ENCODE assay signal across 14 cellular contexts in the genomic region with DNA sequence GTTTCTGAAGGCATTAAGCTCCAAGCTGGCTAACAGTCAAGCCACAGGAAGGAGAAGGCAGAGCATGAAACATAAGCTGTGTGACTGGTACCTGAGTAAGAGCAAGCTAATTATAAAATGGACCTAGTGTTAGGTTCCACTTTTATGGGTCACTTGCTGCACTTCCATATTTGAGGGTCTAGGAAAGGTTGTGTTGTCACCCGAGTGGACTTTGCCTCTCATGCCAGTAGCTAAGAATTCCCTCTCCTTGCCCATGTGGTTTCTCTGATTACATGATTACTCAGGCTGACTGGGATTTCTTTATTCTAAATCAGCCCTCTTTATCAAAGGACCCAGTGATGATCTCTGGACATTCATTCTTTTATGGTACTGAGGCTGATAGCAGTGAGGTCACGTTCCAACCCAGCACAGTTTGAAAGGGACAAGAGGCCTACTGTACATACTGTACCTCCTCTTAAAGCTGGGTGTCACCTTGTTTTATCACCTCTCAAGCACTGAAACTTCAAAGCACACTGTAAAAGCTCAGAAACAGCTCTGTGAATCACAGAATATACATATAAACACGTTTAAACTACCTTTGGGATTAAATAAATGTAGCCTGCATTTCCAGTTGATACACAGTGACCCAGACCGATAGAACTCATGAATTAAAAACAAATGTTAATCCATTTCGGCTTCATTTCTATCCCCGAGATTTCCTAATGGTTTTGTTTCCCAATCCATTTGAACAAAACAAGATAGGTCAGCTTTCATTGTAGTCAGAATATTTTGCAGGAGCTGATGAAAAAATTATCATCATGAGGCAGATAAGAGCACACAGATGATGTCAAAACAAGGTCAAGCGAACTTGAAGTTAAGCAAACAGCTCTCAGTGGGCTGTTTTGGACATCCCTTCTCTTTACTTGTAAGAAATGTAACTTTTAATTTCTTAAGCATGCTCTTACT.
DNase-seq lines count a peak whose midpoint lies in the region; ATAC-seq, FAIRE-seq and TF ChIP-seq lines count a peak whose summit lies in the region.
"Had no signal": no experiment of that assay in that cellular context is flagged by ENCODE, and none has a peak within 500 bp of the region (broad histone marks: within the 10 kb centered on the region; RNA-seq: fewer than 3 reads in every experiment).

No MANE protein-coding gene starts in this region.

- no peaks in the 10 kb centered on the region for H4K20me1 ChIP-seq in OCI-LY7 (ENCODE audit: insufficient read depth, low read length)

- no peak for TF ChIP-seq POLR2A in H54 (IDR thresholded peaks at IDR 0.05; ENCODE audit: low read depth, low read length)

- no peaks in the 10 kb centered on the region for H3K9me3 ChIP-seq in OCI-LY7 (ENCODE audit: low read length)
- H3K9me3 ChIP-seq: left lung, prostate gland had no signal

- no peaks in the 10 kb centered on the region for H3K36me3 ChIP-seq in OCI-LY7 (ENCODE audit: insufficient read depth, low read length)
- H3K36me3 ChIP-seq: left lung, prostate gland had no signal

- H3K79me2 ChIP-seq in OCI-LY7 (ENCODE audit: insufficient read depth, low read depth, low read length): no peaks in the 10 kb centered on the region

- no peak overlapping the region for H3K4me3 Mint-ChIP-seq in activated T-helper 17 cell treated with anti-CD3 and anti-CD28 coated beads, Interleukin-2, amount 50 U/mL, for 72 hours
- H3K4me3 Mint-ChIP-seq: H9 had no signal

- CTCF ChIA-PET in OCI-LY7 (lab: Charles Lee; ENCODE audit: unreplicated experiment): interaction anchor here (1.0 kb wide), 1 partner anchor 16 kb away, joined by 4 read pairs; no protein-coding TSS in a partner anchor

- ATAC-seq in SK-N-SH treated with all-trans-retinoic acid at 6 μM for 48 hours (peak; percentile 80), GM18868 (IDR thresholded peaks at IDR 0.05; ENCODE audit: unreplicated experiment) (no peak), GM18520 (IDR thresholded peaks at IDR 0.05; ENCODE audit: unreplicated experiment) (no peak)
- no peak for ATAC-seq in activated T-helper 17 cell treated with anti-CD3 and anti-CD28 coated beads, Interleukin-2, amount 50 U/mL, for 72 hours (replicated peaks)
- ATAC-seq: left lung had no signal

- H3K4me2 ChIP-seq in OCI-LY7 (ENCODE audit: low read length): no peak overlapping the region

- POLR2A ChIA-PET in OCI-LY7 (lab: Charles Lee): interaction anchor here (0.7 to 2.3 kb wide), 8 partner anchors 9 to 1223 kb away, joined by 3 to 10 read pairs (median 4); no protein-coding TSS in a partner anchor

- H3K27me3 Mint-ChIP-seq in activated T-helper 17 cell treated with anti-CD3 and anti-CD28 coated beads, Interleukin-2, amount 50 U/mL, for 72 hours: peaks cover 4% of the 10 kb centered on the region

- H3K27ac ChIP-seq in OCI-LY7 (ENCODE audit: low read depth, low read length, poor library complexity, severe bottlenecking): no peak overlapping the region
- H3K27ac ChIP-seq: left lung, prostate gland had no signal

- intact Hi-C loops in OCI-LY7 (cut with micrococcal nuclease; ENCODE audit: unreplicated experiment): no loop called here

- TF ChIP-seq CTCF in fibroblast of villous mesenchyme (IDR thresholded peaks at IDR 0.05; ENCODE audit: insufficient read depth, low read depth, low read length) (no peak), OCI-LY7 (conservative IDR thresholded peaks at IDR 0.05; ENCODE audit: low read length) (no peak)

- no peak overlapping the region for H3K27ac Mint-ChIP-seq in activated T-helper 17 cell treated with anti-CD3 and anti-CD28 coated beads, Interleukin-2, amount 50 U/mL, for 72 hours
- H3K27ac Mint-ChIP-seq: H9 had no signal

- peaks cover 2% of the 10 kb centered on the region for H3K9me3 Mint-ChIP-seq in activated T-helper 17 cell treated with anti-CD3 and anti-CD28 coated beads, Interleukin-2, amount 50 U/mL, for 72 hours
- H3K9me3 Mint-ChIP-seq: H9 had no signal

- no TSS peak for BruUV-seq in OCI-LY7 (replicated peaks; lab: Mats Ljungman, UMichigan)

- H2AFZ ChIP-seq in OCI-LY7 (ENCODE audit: low read length): no peak overlapping the region

- no peaks in the 10 kb centered on the region for H3K4me1 Mint-ChIP-seq in activated T-helper 17 cell treated with anti-CD3 and anti-CD28 coated beads, Interleukin-2, amount 50 U/mL, for 72 hours

- DNase-seq in H54 (ENCODE audit: insufficient read length, low spot score): peak; percentile 5
- peak; percentile 72 for DNase-seq in fibroblast of villous mesenchyme (ENCODE audit: low read depth)
- peak; percentile 90 for DNase-seq in renal cortical epithelial cell (ENCODE audit: low read depth)
- DNase-seq in OCI-LY7 (ENCODE audit: low spot score): no peak
- DNase-seq: DMS79 treated with DMSO at 0.1 percent for 48 hours, H9, left lung, NCI-H1048 had no signal

- FAIRE-seq in H54 (lab: Jason Lieb, UNC): peak; percentile 30
- FAIRE-seq: urothelium cell line had no signal

- H3K4me3 ChIP-seq in fibroblast of villous mesenchyme (ENCODE audit: low read depth, low read length) (no peak overlapping the region), OCI-LY7 (ENCODE audit: low read depth, low read length, poor library complexity, severe bottlenecking) (no peak overlapping the region)
- H3K4me3 ChIP-seq: left lung, prostate gland had no signal

- no peaks in the 10 kb centered on the region for H3K4me1 ChIP-seq in OCI-LY7 (ENCODE audit: insufficient read depth, low read length, poor library complexity, severe bottlenecking)
- H3K4me1 ChIP-seq: left lung, prostate gland had no signal

- no peaks in the 10 kb centered on the region for H3K36me3 Mint-ChIP-seq in activated T-helper 17 cell treated with anti-CD3 and anti-CD28 coated beads, Interleukin-2, amount 50 U/mL, for 72 hours (ENCODE audit: low read depth)

- H3K9me2 ChIP-seq in OCI-LY7 (ENCODE audit: insufficient read depth, low read length): no peaks in the 10 kb centered on the region

TF ChIP-seq in SK-N-SH treated with all-trans-retinoic acid at 6 μM for 48 hours, 23 proteins besides CTCF, POLR2A, EP300 and RAD21 (continues in another document):
- TF ChIP-seq ZFP30 (CRISPR knock-in tag; IDR thresholded peaks at IDR 0.05) (no peak), ARNTL (CRISPR knock-in tag; IDR thresholded peaks at IDR 0.05; ENCODE audit: borderline replicate concordance, low read depth) (no peak), GLIS3 (CRISPR knock-in tag; IDR thresholded peaks at IDR 0.05) (no peak), OSR1 (CRISPR knock-in tag; IDR thresholded peaks at IDR 0.05) (no peak), BACH2 (CRISPR knock-in tag; IDR thresholded peaks at IDR 0.05; ENCODE audit: borderline replicate concordance) (no peak), PPARA (CRISPR knock-in tag; IDR thresholded peaks at IDR 0.05; ENCODE audit: borderline replicate concordance) (no peak), ISL1 (CRISPR knock-in tag; IDR thresholded peaks at IDR 0.05) (no peak), ESRRG (CRISPR knock-in tag; IDR thresholded peaks at IDR 0.05) (no peak), ZNF565 (CRISPR knock-in tag; conservative IDR thresholded peaks at IDR 0.05; ENCODE audit: low read depth) (no peak), RARB (CRISPR knock-in tag; IDR thresholded peaks at IDR 0.05) (no peak), SNAI2 (CRISPR knock-in tag; IDR thresholded peaks at IDR 0.05) (no peak), ZC3H10 (CRISPR knock-in tag; IDR thresholded peaks at IDR 0.05) (no peak), TSHZ2 (CRISPR knock-in tag; IDR thresholded peaks at IDR 0.05) (no peak), TOX (CRISPR knock-in tag; IDR thresholded peaks at IDR 0.05; ENCODE audit: borderline replicate concordance) (no peak), TCF4 (CRISPR knock-in tag; IDR thresholded peaks at IDR 0.05; ENCODE audit: borderline replicate concordance) (no peak), ZNF70 (CRISPR knock-in tag; IDR thresholded peaks at IDR 0.05) (no peak), CSDC2 (CRISPR knock-in tag; IDR thresholded peaks at IDR 0.05) (no peak)
- TF ChIP-seq, protein P1, sequence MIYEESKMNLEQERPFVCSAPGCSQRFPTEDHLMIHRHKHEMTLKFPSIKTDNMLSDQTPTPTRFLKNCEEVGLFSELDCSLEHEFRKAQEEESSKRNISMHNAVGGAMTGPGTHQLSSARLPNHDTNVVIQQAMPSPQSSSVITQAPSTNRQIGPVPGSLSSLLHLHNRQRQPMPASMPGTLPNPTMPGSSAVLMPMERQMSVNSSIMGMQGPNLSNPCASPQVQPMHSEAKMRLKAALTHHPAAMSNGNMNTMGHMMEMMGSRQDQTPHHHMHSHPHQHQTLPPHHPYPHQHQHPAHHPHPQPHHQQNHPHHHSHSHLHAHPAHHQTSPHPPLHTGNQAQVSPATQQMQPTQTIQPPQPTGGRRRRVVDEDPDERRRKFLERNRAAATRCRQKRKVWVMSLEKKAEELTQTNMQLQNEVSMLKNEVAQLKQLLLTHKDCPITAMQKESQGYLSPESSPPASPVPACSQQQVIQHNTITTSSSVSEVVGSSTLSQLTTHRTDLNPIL (CRISPR knock-in tag; IDR thresholded peaks at IDR 0.05; ENCODE audit: low read depth): no peak
